ENCODE assay signal across 9 cellular contexts in genomic region chr1:156709743-156710489, GRCh38. TPM values are rescaled to one million over a fixed set of nuclear protein-coding genes. Genes with fewer than 3 reads are reported as not detected.
DNase-seq lines count a peak whose midpoint lies in the region; ATAC-seq and TF ChIP-seq lines count a peak whose summit lies in the region.
"Had no signal": no experiment of that assay in that cellular context is flagged by ENCODE, and none has a peak within 500 bp of the region (broad histone marks: within the 10 kb centered on the region; RNA-seq: fewer than 3 reads in every experiment).

No MANE protein-coding gene starts in this region.

- H3K36me3 Mint-ChIP-seq in activated CD4-positive, alpha-beta memory T cell treated with anti-CD3 and anti-CD28 coated beads for 36 hours, result no peaks in the 10 kb centered on the region
- H3K36me3 Mint-ChIP-seq in activated CD8-positive, alpha-beta T cell treated with anti-CD3 and anti-CD28 coated beads for 36 hours (ENCODE audit: low read depth), result no peaks in the 10 kb centered on the region

- no peak overlapping the region for H3K9ac ChIP-seq in SK-N-SH

- H3K27ac ChIP-seq in SK-N-SH (ENCODE audit: low read depth in 2 of 2, low read length in 1 of 2) (peak overlapping the region; percentile 43 to 98; a peak in 3 of 4 replicates), heart right ventricle (peak overlapping the region in 3 of 10 donors; percentile 19 to 54 (median 32)), skin epidermis (peak overlapping the region in 20 of 21 experiments; percentile 18 to 91 (median 70))
- H3K27ac ChIP-seq: upper lobe of left lung had no signal

- H3K27ac Mint-ChIP-seq in activated CD4-positive, alpha-beta memory T cell treated with anti-CD3 and anti-CD28 coated beads for 36 hours, result no peak overlapping the region
- no peak overlapping the region for H3K27ac Mint-ChIP-seq in activated CD8-positive, alpha-beta T cell treated with anti-CD3 and anti-CD28 coated beads for 36 hours

- no peak overlapping the region for H2AFZ ChIP-seq in SK-N-SH (ENCODE audit: low read depth)

- intact Hi-C loops in heart right ventricle (cut with DNase I), result no loop called here
- intact Hi-C loops in activated CD4-positive, alpha-beta memory T cell treated with anti-CD3 and anti-CD28 coated beads for 36 hours (cut with micrococcal nuclease), result no loop called here
- intact Hi-C loops in activated CD8-positive, alpha-beta T cell treated with anti-CD3 and anti-CD28 coated beads for 36 hours (cut with micrococcal nuclease), result no loop called here

- H3F3A ChIP-seq in SK-N-SH (replicated peaks; ENCODE audit: insufficient read depth), result peaks cover 48% of the 10 kb centered on the region

- no peaks in the 10 kb centered on the region for H4K20me1 ChIP-seq in SK-N-SH (ENCODE audit: insufficient read depth)

- H3K4me3 ChIP-seq in SK-N-SH (ENCODE audit: low read depth in 2 of 2, low read length in 1 of 2) (no peak overlapping the region), heart right ventricle (no peak overlapping the region), skin epidermis (no peak overlapping the region)
- H3K4me3 ChIP-seq: upper lobe of left lung had no signal

- H3K27me3 ChIP-seq in SK-N-SH (ENCODE audit: insufficient read depth) (no peaks in the 10 kb centered on the region), heart right ventricle (peaks cover 0 to 25% (median 6%) of the 10 kb centered on the region in 7 donors)

- CTCF ChIA-PET in SK-N-SH (lab: Yijun Ruan, JAX), result interaction anchor here (1.6 to 45.5 kb wide), 7 partner anchors 6 to 218 kb away, joined by 5 to 2702 read pairs (median 7); partner anchors contain the start of genes CRABP2, ISG20L2, METTL25B and NES
- CTCF ChIA-PET in activated CD4-positive, alpha-beta memory T cell treated with anti-CD3 and anti-CD28 coated beads for 36 hours (lab: Charles Lee), result interaction anchor here (6.9 to 34.5 kb wide), 2 partner anchors 16 to 19 kb away, joined by 61 to 1179 read pairs; partner anchors contain the start of genes CRABP2 and NES
- CTCF ChIA-PET in activated CD8-positive, alpha-beta T cell treated with anti-CD3 and anti-CD28 coated beads for 36 hours (lab: Charles Lee), result interaction anchor here (1.1 to 13.0 kb wide), 4 partner anchors 17 to 150 kb away, joined by 3 to 271 read pairs (median 82); partner anchors contain the start of genes ISG20L2 and METTL25B

- H3K79me2 ChIP-seq in SK-N-SH (ENCODE audit: insufficient read depth), result no peaks in the 10 kb centered on the region

- H3K4me2 ChIP-seq in SK-N-SH, result peak overlapping the region; percentile 63; the same call in 1 of the 2 replicates

- peak; percentile 85 for DNase-seq in HPDE6-E6E7 (ENCODE audit: extremely low spot score)
- peak; percentile 71 for DNase-seq in SK-N-SH
- peak; percentile 60 to 68 for DNase-seq in heart right ventricle
- DNase-seq in activated effector memory CD4-positive, alpha-beta T cell treated with Interleukin-2 at 50 U/mL for 16 hours, result no peak
- no peak for DNase-seq in activated CD4-positive, alpha-beta memory T cell treated with anti-CD3 and anti-CD28 coated beads for 36 hours
- DNase-seq in activated CD8-positive, alpha-beta T cell treated with anti-CD3 and anti-CD28 coated beads for 36 hours, result no peak
- no peak for DNase-seq in ACHN

- H3K9me3 Mint-ChIP-seq in activated CD4-positive, alpha-beta memory T cell treated with anti-CD3 and anti-CD28 coated beads for 36 hours, result no peaks in the 10 kb centered on the region
- H3K9me3 Mint-ChIP-seq in activated CD8-positive, alpha-beta T cell treated with anti-CD3 and anti-CD28 coated beads for 36 hours, result no peaks in the 10 kb centered on the region

- 24% methylated on average over 9 of the region's 11 CpGs for WGBS in SK-N-SH (ENCODE audit: low lambda C conversion rate)
- WGBS in heart right ventricle, 2 donors, result 34 to 36% methylated on average over 11 of the region's 11 CpGs

- H3K27me3 Mint-ChIP-seq in activated CD4-positive, alpha-beta memory T cell treated with anti-CD3 and anti-CD28 coated beads for 36 hours, result peaks cover 6% of the 10 kb centered on the region
- H3K27me3 Mint-ChIP-seq in activated CD8-positive, alpha-beta T cell treated with anti-CD3 and anti-CD28 coated beads for 36 hours, result peaks cover 5% of the 10 kb centered on the region

- in situ Hi-C loops in ACHN (cut with HindIII; ENCODE audit: low pct_ligation_motif_present, low pct_unique_long_range_greater_than_20kb, low sequenced_read_pairs), result no loop called here

- no peak for TF ChIP-seq CTCF in SK-N-SH (IDR thresholded peaks at IDR 0.05)
- TF ChIP-seq CTCF in heart right ventricle (IDR thresholded peaks at IDR 0.05), result no peak
- TF ChIP-seq CTCF in activated CD8-positive, alpha-beta T cell treated with anti-CD3 and anti-CD28 coated beads for 36 hours (IDR thresholded peaks at IDR 0.05), result no peak

- H3K9me2 ChIP-seq in SK-N-SH, result no peaks in the 10 kb centered on the region

- H3K9me3 ChIP-seq in SK-N-SH (no peaks in the 10 kb centered on the region), heart right ventricle (no peaks in the 10 kb centered on the region)
- H3K9me3 ChIP-seq: upper lobe of left lung had no signal

- POLR2A ChIA-PET in SK-N-SH (lab: Yijun Ruan, JAX), result interaction anchor here (1.2 to 2.6 kb wide), 7 partner anchors 12 to 35 kb away, joined by 3 to 12 read pairs (median 8); partner anchors contain the start of genes ISG20L2 and METTL25B
- POLR2A ChIA-PET in activated CD4-positive, alpha-beta memory T cell treated with anti-CD3 and anti-CD28 coated beads for 36 hours (lab: Charles Lee), result no interaction called here
- POLR2A ChIA-PET in activated CD8-positive, alpha-beta T cell treated with anti-CD3 and anti-CD28 coated beads for 36 hours (lab: Charles Lee), result no interaction called here

- no peak overlapping the region for H3K4me3 Mint-ChIP-seq in activated CD4-positive, alpha-beta memory T cell treated with anti-CD3 and anti-CD28 coated beads for 36 hours
- no peak overlapping the region for H3K4me3 Mint-ChIP-seq in activated CD8-positive, alpha-beta T cell treated with anti-CD3 and anti-CD28 coated beads for 36 hours

- peak in 1 of 2 experiments; percentile 94; a peak in 3 of 4 replicates for TF ChIP-seq EP300 in SK-N-SH (IDR thresholded peaks at IDR 0.05; ENCODE audit: borderline replicate concordance in 1 of 2, low read depth in 1 of 2, low read length in 1 of 2)

- peaks cover 60 to 78% of the 10 kb centered on the region in 2 experiments for H3K4me1 ChIP-seq in SK-N-SH (ENCODE audit: control insufficient read depth in 1 of 2, insufficient read depth in 2 of 2, low read depth in 1 of 2, low read length in 1 of 2)
- H3K4me1 ChIP-seq in heart right ventricle, result peaks cover 13 to 55% (median 36%) of the 10 kb centered on the region in 9 donors

- TF ChIP-seq RAD21 in SK-N-SH (IDR thresholded peaks at IDR 0.05; ENCODE audit: low read length), result no peak

- peaks cover 20% of the 10 kb centered on the region for H3K4me1 Mint-ChIP-seq in activated CD4-positive, alpha-beta memory T cell treated with anti-CD3 and anti-CD28 coated beads for 36 hours (ENCODE audit: low read depth)
- H3K4me1 Mint-ChIP-seq in activated CD8-positive, alpha-beta T cell treated with anti-CD3 and anti-CD28 coated beads for 36 hours (ENCODE audit: low read depth), result peaks cover 27% of the 10 kb centered on the region

- no peaks in the 10 kb centered on the region for H3K36me3 ChIP-seq in SK-N-SH (replicated peaks in 1 of 2; ENCODE audit: control insufficient read depth in 1 of 2, insufficient read depth in 2 of 2, low read length in 1 of 2)
- H3K36me3 ChIP-seq in heart right ventricle, result peaks cover 0 to 7% (median 0%) of the 10 kb centered on the region in 9 donors
- H3K36me3 ChIP-seq: upper lobe of left lung had no signal

- peak; percentile 46 to 80 (median 64) for ATAC-seq in heart right ventricle
- ATAC-seq in activated CD8-positive, alpha-beta T cell treated with anti-CD3 and anti-CD28 coated beads for 36 hours, result no peak

RNA-seq across cellular contexts. Expression of gene CRABP2, which starts 4.5 kb away (rescaled TPM):
- 13.3 and 42.1 TPM in 2 replicates for polyA plus RNA-seq in SK-N-SH (2012; rRNA removed)
- polyA plus RNA-seq in SK-N-SH (2012; cell fraction: cytosol; rRNA removed), result 27.0 TPM in 2 replicates
- polyA plus RNA-seq in SK-N-SH (2012; cell fraction: nucleus; rRNA removed), result 21.2 and 48.9 TPM in 2 replicates
- total RNA-seq in heart right ventricle, result 1 to 10 TPM in 4 of 10 donors, under 1 TPM in 5, not detected in 1; 0.25 to 2.7 (median 0.64) TPM
- 1 to 10 TPM; 1.5 to 1.8 TPM for polyA plus RNA-seq in heart right ventricle
- total RNA-seq in activated CD4-positive, alpha-beta memory T cell treated with anti-CD3 and anti-CD28 coated beads for 36 hours, result 1 to 10 TPM; 1.1 to 2.3 TPM
- under 1 TPM; 0.78 to 0.90 TPM for total RNA-seq in activated CD8-positive, alpha-beta T cell treated with anti-CD3 and anti-CD28 coated beads for 36 hours

RNA-seq across cellular contexts. Expression of gene METTL25B, which starts 18.4 kb away (rescaled TPM):
- polyA plus RNA-seq in SK-N-SH (2012; rRNA removed) (20.1 and 21.2 TPM in 2 replicates), heart right ventricle (10 to 100 TPM; 17.0 to 45.2 TPM)
- 10.7 and 14.0 TPM in 2 replicates for polyA plus RNA-seq in SK-N-SH (2012; cell fraction: cytosol; rRNA removed)
- polyA plus RNA-seq in SK-N-SH (2012; cell fraction: nucleus; rRNA removed), result 51.7 and 72.4 TPM in 2 replicates
- total RNA-seq in heart right ventricle, result 10 to 100 TPM; 12.8 to 18.8 (median 15.2) TPM
- total RNA-seq in activated CD4-positive, alpha-beta memory T cell treated with anti-CD3 and anti-CD28 coated beads for 36 hours, result 10 to 100 TPM; 43.0 to 46.3 TPM
- 10 to 100 TPM; 32.3 to 32.5 TPM for total RNA-seq in activated CD8-positive, alpha-beta T cell treated with anti-CD3 and anti-CD28 coated beads for 36 hours

RNA-seq across cellular contexts. Expression of gene ISG20L2, which starts 18.6 kb away (rescaled TPM):
- 31.6 and 44.3 TPM in 2 replicates for polyA plus RNA-seq in SK-N-SH (2012; rRNA removed)
- 28.2 and 36.0 TPM in 2 replicates for polyA plus RNA-seq in SK-N-SH (2012; cell fraction: cytosol; rRNA removed)
- 22.9 and 32.5 TPM in 2 replicates for polyA plus RNA-seq in SK-N-SH (2012; cell fraction: nucleus; rRNA removed)
- total RNA-seq in heart right ventricle, result 10 to 100 TPM; 10.5 to 17.5 (median 15.2) TPM
- 10 to 100 TPM in 1 of 2 donors, 1 to 10 TPM in 1; 5.7 to 11.3 TPM for polyA plus RNA-seq in heart right ventricle
- total RNA-seq in activated CD4-positive, alpha-beta memory T cell treated with anti-CD3 and anti-CD28 coated beads for 36 hours, result 10 to 100 TPM; 35.6 to 36.8 TPM
- 10 to 100 TPM; 40.6 to 44.5 TPM for total RNA-seq in activated CD8-positive, alpha-beta T cell treated with anti-CD3 and anti-CD28 coated beads for 36 hours

RNA-seq across cellular contexts. Expression of gene MRPL24, which starts 31.0 kb away (rescaled TPM):
- polyA plus RNA-seq in SK-N-SH (2012; rRNA removed) (149 and 171 TPM in 2 replicates), heart right ventricle (100 to 1,000 TPM; 157 to 250 TPM)
- 141 and 142 TPM in 2 replicates for polyA plus RNA-seq in SK-N-SH (2012; cell fraction: cytosol; rRNA removed)
- 99.8 and 109 TPM in 2 replicates for polyA plus RNA-seq in SK-N-SH (2012; cell fraction: nucleus; rRNA removed)
- total RNA-seq in heart right ventricle, result 100 to 1,000 TPM in 2 of 10 donors, 10 to 100 TPM in 8; 70.3 to 105 (median 86.7) TPM
- 100 to 1,000 TPM; 105 to 106 TPM for total RNA-seq in activated CD4-positive, alpha-beta memory T cell treated with anti-CD3 and anti-CD28 coated beads for 36 hours
- total RNA-seq in activated CD8-positive, alpha-beta T cell treated with anti-CD3 and anti-CD28 coated beads for 36 hours, result 10 to 100 TPM; 84.2 to 93.6 TPM

RNA-seq across cellular contexts. Expression of gene NES, which starts 32.7 kb away (rescaled TPM):
- polyA plus RNA-seq in SK-N-SH (2012; rRNA removed), result 12.6 and 15.8 TPM in 2 replicates
- 10.5 and 12.5 TPM in 2 replicates for polyA plus RNA-seq in SK-N-SH (2012; cell fraction: cytosol; rRNA removed)
- polyA plus RNA-seq in SK-N-SH (2012; cell fraction: nucleus; rRNA removed), result 28.7 and 40.4 TPM in 2 replicates
- total RNA-seq in heart right ventricle, result 100 to 1,000 TPM in 9 of 10 donors, 10 to 100 TPM in 1; 84.6 to 389 (median 196) TPM
- 100 to 1,000 TPM in 1 of 2 donors, 10 to 100 TPM in 1; 46.8 to 116 TPM for polyA plus RNA-seq in heart right ventricle
- under 1 TPM in 1 of 2 experiments, not detected in 1; 0.07 TPM for total RNA-seq in activated CD4-positive, alpha-beta memory T cell treated with anti-CD3 and anti-CD28 coated beads for 36 hours
- total RNA-seq in activated CD8-positive, alpha-beta T cell treated with anti-CD3 and anti-CD28 coated beads for 36 hours, result not detected

Comparison
In these comparisons a context has a peak if more than half of its experiments do, and no peak if none do; other contexts are left out.
1. DNase-seq: peak in HPDE6-E6E7 (single experiment), SK-N-SH (single experiment) and heart right ventricle (2 of 2); none in activated effector memory CD4-positive, alpha-beta T cell treated with Interleukin-2 at 50 U/mL for 16 hours (single experiment), activated CD4-positive, alpha-beta memory T cell treated with anti-CD3 and anti-CD28 coated beads for 36 hours (single experiment), activated CD8-positive, alpha-beta T cell treated with anti-CD3 and anti-CD28 coated beads for 36 hours (single experiment) and ACHN (single experiment).